Comparison of ENCODE assay signal across 24 cellular contexts in genomic region chr9:112861155-112861554, GRCh38. TPM values are rescaled to one million over a fixed set of nuclear protein-coding genes. Genes with fewer than 3 reads are reported as not detected.
DNase-seq lines count a peak whose midpoint lies in the region; ATAC-seq, FAIRE-seq and TF ChIP-seq lines count a peak whose summit lies in the region.
"Had no signal": no experiment of that assay in that cellular context is flagged by ENCODE, and none has a peak within 500 bp of the region (broad histone marks: within the 10 kb centered on the region; RNA-seq: fewer than 3 reads in every experiment).

No MANE protein-coding gene starts in this region.

- CTCF ChIA-PET in CD4-positive, alpha-beta memory T cell (lab: Charles Lee; ENCODE audit: partially characterized antibody), result interaction anchor here (2.5 kb wide), 1 partner anchor 16 kb away, joined by 7 read pairs; no protein-coding TSS in a partner anchor

- H3K27ac ChIP-seq in cardiac muscle cell, result peak overlapping the region; percentile 27
- H3K27ac ChIP-seq in WERI-Rb-1, result no peak overlapping the region; the same call in 1 of the 2 replicates
- no peak overlapping the region for H3K27ac ChIP-seq in mesenchymal stem cell (ENCODE audit: low read length, poor library complexity, severe bottlenecking)
- peak overlapping the region; percentile 82 for H3K27ac ChIP-seq in upper lobe of right lung
- no peak overlapping the region for H3K27ac ChIP-seq in CD4-positive, alpha-beta memory T cell (ENCODE audit: low read depth, low read length)
- H3K27ac ChIP-seq: hepatocyte, psoas muscle, SJSA1 had no signal

- no peak overlapping the region for H3K23ac ChIP-seq in mesenchymal stem cell (ENCODE audit: low read length in 2 of 2)

- no peak overlapping the region for H4K91ac ChIP-seq in mesenchymal stem cell (ENCODE audit: low read length)

- no peaks in the 10 kb centered on the region for H3K27me3 ChIP-seq in cardiac muscle cell
- no peaks in the 10 kb centered on the region for H3K27me3 ChIP-seq in WERI-Rb-1 (ENCODE audit: insufficient read depth, low read depth, severe bottlenecking)
- no peaks in the 10 kb centered on the region for H3K27me3 ChIP-seq in mesenchymal stem cell (ENCODE audit: control insufficient read depth in 1 of 2, insufficient read depth in 1 of 2, low read length in 2 of 2)
- no peaks in the 10 kb centered on the region for H3K27me3 ChIP-seq in upper lobe of right lung
- no peaks in the 10 kb centered on the region for H3K27me3 ChIP-seq in CD4-positive, alpha-beta memory T cell (ENCODE audit: insufficient read depth, low read length)
- H3K27me3 ChIP-seq: hepatocyte, MG63, SJSA1 had no signal

- ATAC-seq in upper lobe of right lung, result peak; percentile 15
- ATAC-seq in HG02798 (IDR thresholded peaks at IDR 0.05; ENCODE audit: poor library complexity, unreplicated experiment), result no peak

- intact Hi-C loops in cardiac septum (cut with DNase I), result no loop called here
- intact Hi-C loops in upper lobe of right lung (cut with DNase I), result no loop called here
- intact Hi-C loops in CD4-positive, alpha-beta memory T cell (cut with micrococcal nuclease), result no loop called here

- peaks cover 2 to 12% (median 8%) of the 10 kb centered on the region in 4 donors for H3K4me1 Mint-ChIP-seq in CD4-positive, alpha-beta memory T cell

- no peak overlapping the region for H2AFZ ChIP-seq in mesenchymal stem cell (ENCODE audit: low read depth, low read length)
- H2AFZ ChIP-seq: hepatocyte had no signal

- no peaks in the 10 kb centered on the region for H3K36me3 ChIP-seq in cardiac muscle cell
- peaks cover 19% of the 10 kb centered on the region for H3K36me3 ChIP-seq in WERI-Rb-1
- H3K36me3 ChIP-seq in mesenchymal stem cell (ENCODE audit: control insufficient read depth in 1 of 2, insufficient read depth in 2 of 2, low read depth in 1 of 2, low read length in 2 of 2), result peaks cover 2 to 9% of the 10 kb centered on the region in 2 experiments
- no peaks in the 10 kb centered on the region for H3K36me3 ChIP-seq in upper lobe of right lung
- H3K36me3 ChIP-seq in CD4-positive, alpha-beta memory T cell (ENCODE audit: insufficient read depth, low read length), result peaks cover 3% of the 10 kb centered on the region
- H3K36me3 ChIP-seq: MG63, SJSA1 had no signal

- no peak overlapping the region for H2BK5ac ChIP-seq in mesenchymal stem cell (ENCODE audit: low read depth, low read length, poor library complexity, severe bottlenecking)

- H3K4me3 Mint-ChIP-seq in CD4-positive, alpha-beta memory T cell, result no peak overlapping the region
- H3K4me3 Mint-ChIP-seq: CD8-positive, alpha-beta memory T cell; nephron; type B pancreatic cell had no signal

- WGBS in mesenchymal stem cell, result 80% methylated on average over 3 of the region's 3 CpGs

- no peak overlapping the region for H3K27ac Mint-ChIP-seq in CD4-positive, alpha-beta memory T cell
- H3K27ac Mint-ChIP-seq: nephron, type B pancreatic cell had no signal

- POLR2A ChIA-PET in CD4-positive, alpha-beta memory T cell (lab: Charles Lee; ENCODE audit: partially characterized antibody), result no interaction called here

- H3K4me3 ChIP-seq in cardiac muscle cell (no peak overlapping the region), WERI-Rb-1 (ENCODE audit: low read depth, low read length) (no peak overlapping the region), mesenchymal stem cell (ENCODE audit: insufficient read depth in 1 of 2, low read depth in 1 of 2, low read length in 2 of 2) (no peak overlapping the region), upper lobe of right lung (no peak overlapping the region)
- H3K4me3 ChIP-seq in CD4-positive, alpha-beta memory T cell (ENCODE audit: low read length in 2 of 2), result no peak overlapping the region
- H3K4me3 ChIP-seq: hepatocyte, MG63, psoas muscle, SJSA1 had no signal

- H3K4me2 ChIP-seq in mesenchymal stem cell (ENCODE audit: low read length, poor library complexity, severe bottlenecking), result no peak overlapping the region
- H3K4me2 ChIP-seq: hepatocyte had no signal

- no peak overlapping the region for H3K4ac ChIP-seq in mesenchymal stem cell (ENCODE audit: low read depth in 1 of 2, low read length in 2 of 2)

- no peak overlapping the region for H3K18ac ChIP-seq in mesenchymal stem cell (ENCODE audit: low read depth in 1 of 2, low read length in 2 of 2)

- no peak for TF ChIP-seq POLR2A in GM12892 (IDR thresholded peaks at IDR 0.05; ENCODE audit: low read depth, low read length)

- no peaks in the 10 kb centered on the region for H3K79me1 ChIP-seq in mesenchymal stem cell (replicated peaks; ENCODE audit: low read length, poor library complexity, severe bottlenecking)

- H3K4me1 ChIP-seq in cardiac muscle cell (ENCODE audit: low read depth) (peaks cover 13% of the 10 kb centered on the region), mesenchymal stem cell (ENCODE audit: control insufficient read depth, insufficient read depth, low read depth, low read length) (peaks cover 2% of the 10 kb centered on the region), upper lobe of right lung (peaks cover 52% of the 10 kb centered on the region)
- H3K4me1 ChIP-seq in CD4-positive, alpha-beta memory T cell (ENCODE audit: insufficient read depth, low read length), result no peaks in the 10 kb centered on the region
- H3K4me1 ChIP-seq: psoas muscle, SJSA1 had no signal

- no peak overlapping the region for H2AK5ac ChIP-seq in mesenchymal stem cell (ENCODE audit: low read length, severe bottlenecking)

- H2BK12ac ChIP-seq in mesenchymal stem cell (ENCODE audit: low read length in 2 of 2), result no peak overlapping the region

- no peak overlapping the region for H3K14ac ChIP-seq in mesenchymal stem cell (ENCODE audit: low read length in 2 of 2)

- no peaks in the 10 kb centered on the region for H3K27me3 Mint-ChIP-seq in CD4-positive, alpha-beta memory T cell
- H3K27me3 Mint-ChIP-seq: CD8-positive, alpha-beta memory T cell; type B pancreatic cell had no signal

- H4K8ac ChIP-seq in mesenchymal stem cell (ENCODE audit: low read length), result no peak overlapping the region

- no peak overlapping the region for H3K9ac ChIP-seq in mesenchymal stem cell (ENCODE audit: low read length)

- DNase-seq in cardiac muscle cell (ENCODE audit: low read depth in 1 of 2, low spot score in 1 of 2) (no peak), cardiac septum (ENCODE audit: low spot score) (no peak), WERI-Rb-1 (peak; percentile 26), mesenchymal stem cell (no peak), upper lobe of right lung (no peak), GM12892 (ENCODE audit: insufficient read length) (no peak)
- no peak for DNase-seq in CD4-positive, alpha-beta memory T cell
- DNase-seq: activated CD4-positive, alpha-beta T cell treated with anti-CD3 and anti-CD28 coated beads for 4 hours; activated gamma-delta T cell; CD8-positive, alpha-beta memory T cell; DMS79 treated with DMSO at 0.1 percent for 48 hours; MG63; NCI-H187 treated with DMSO at 0.1 percent for 48 hours; NCI-H446 treated with DMSO at 0.1 percent for 48 hours; OCI-M1; psoas muscle had no signal

- H3K9me3 Mint-ChIP-seq in CD4-positive, alpha-beta memory T cell, result no peaks in the 10 kb centered on the region
- H3K9me3 Mint-ChIP-seq: CD8-positive, alpha-beta memory T cell; nephron; type B pancreatic cell had no signal

- peak overlapping the region; percentile 4 for H2BK15ac ChIP-seq in mesenchymal stem cell (ENCODE audit: low read depth, poor library complexity, severe bottlenecking)

- TF ChIP-seq CTCF in cardiac muscle cell (IDR thresholded peaks at IDR 0.05; ENCODE audit: low read depth, low read length) (no peak), WERI-Rb-1 (IDR thresholded peaks at IDR 0.05; ENCODE audit: low read depth, low read length) (no peak), upper lobe of right lung (IDR thresholded peaks at IDR 0.05) (no peak)

- no peak for FAIRE-seq in GM12892 (lab: Jason Lieb, UNC)
- FAIRE-seq: H1, islet of Langerhans had no signal

- no peaks in the 10 kb centered on the region for H3K9me3 ChIP-seq in cardiac muscle cell (ENCODE audit: low read depth)
- no peaks in the 10 kb centered on the region for H3K9me3 ChIP-seq in WERI-Rb-1 (ENCODE audit: severe bottlenecking)
- no peaks in the 10 kb centered on the region for H3K9me3 ChIP-seq in mesenchymal stem cell (ENCODE audit: control insufficient read depth, low read length)
- H3K9me3 ChIP-seq in upper lobe of right lung, result no peaks in the 10 kb centered on the region
- no peaks in the 10 kb centered on the region for H3K9me3 ChIP-seq in CD4-positive, alpha-beta memory T cell (ENCODE audit: control insufficient read depth in 1 of 2, low read length in 2 of 2)
- H3K9me3 ChIP-seq: MG63, psoas muscle, SJSA1 had no signal

- H3K36me3 Mint-ChIP-seq in CD4-positive, alpha-beta memory T cell, result peaks cover 12 to 26% of the 10 kb centered on the region in 2 donors
- H3K36me3 Mint-ChIP-seq: type B pancreatic cell had no signal

- no peak overlapping the region for H2BK120ac ChIP-seq in mesenchymal stem cell (ENCODE audit: low read depth, low read length)

RNA-seq across cellular contexts. Expression of gene SLC46A2, which starts 29.5 kb away (rescaled TPM):
- not detected in 2 replicates for total RNA-seq in cardiac muscle cell
- 0.10 TPM in 1 of 2 replicates, not detected in the other for polyA plus RNA-seq in cardiac muscle cell
- 0.16 TPM for total RNA-seq in cardiac septum
- not detected for polyA plus RNA-seq in mesenchymal stem cell (2013, experiment 1 of 2)
- polyA plus RNA-seq in mesenchymal stem cell (2013, experiment 2 of 2), result not detected
- total RNA-seq in upper lobe of right lung, result 17.0 TPM
- polyA plus RNA-seq in GM12892 (2012; ENCODE audit: missing spikeins), result not detected
- total RNA-seq in CD4-positive, alpha-beta memory T cell, result not detected
- polyA plus RNA-seq in CD4-positive, alpha-beta memory T cell, result not detected
- total RNA-seq: A673; CD8-positive, alpha-beta memory T cell; H1; hepatocyte; psoas muscle; SJSA1 had no signal
- polyA plus RNA-seq: CD8-positive, alpha-beta memory T cell; hepatocyte had no signal

Comparison
In these comparisons a context has a peak if more than half of its experiments do, and no peak if none do; other contexts are left out.
1. H3K27ac ChIP-seq: peak in cardiac muscle cell (single experiment) and upper lobe of right lung (single experiment); none in WERI-Rb-1 (single experiment), mesenchymal stem cell (single experiment) and CD4-positive, alpha-beta memory T cell (single experiment).
2. RNA of gene SLC46A2, which starts 29.5 kb away (total RNA-seq): 17.0 TPM in upper lobe of right lung (single experiment); 0.16 TPM in cardiac septum (single experiment), not detected in CD4-positive, alpha-beta memory T cell and not detected in cardiac muscle cell; every median in the first group is over 10 times any median in the second.